1 cellular context compared by ENCODE assay signal in the genomic region with DNA sequence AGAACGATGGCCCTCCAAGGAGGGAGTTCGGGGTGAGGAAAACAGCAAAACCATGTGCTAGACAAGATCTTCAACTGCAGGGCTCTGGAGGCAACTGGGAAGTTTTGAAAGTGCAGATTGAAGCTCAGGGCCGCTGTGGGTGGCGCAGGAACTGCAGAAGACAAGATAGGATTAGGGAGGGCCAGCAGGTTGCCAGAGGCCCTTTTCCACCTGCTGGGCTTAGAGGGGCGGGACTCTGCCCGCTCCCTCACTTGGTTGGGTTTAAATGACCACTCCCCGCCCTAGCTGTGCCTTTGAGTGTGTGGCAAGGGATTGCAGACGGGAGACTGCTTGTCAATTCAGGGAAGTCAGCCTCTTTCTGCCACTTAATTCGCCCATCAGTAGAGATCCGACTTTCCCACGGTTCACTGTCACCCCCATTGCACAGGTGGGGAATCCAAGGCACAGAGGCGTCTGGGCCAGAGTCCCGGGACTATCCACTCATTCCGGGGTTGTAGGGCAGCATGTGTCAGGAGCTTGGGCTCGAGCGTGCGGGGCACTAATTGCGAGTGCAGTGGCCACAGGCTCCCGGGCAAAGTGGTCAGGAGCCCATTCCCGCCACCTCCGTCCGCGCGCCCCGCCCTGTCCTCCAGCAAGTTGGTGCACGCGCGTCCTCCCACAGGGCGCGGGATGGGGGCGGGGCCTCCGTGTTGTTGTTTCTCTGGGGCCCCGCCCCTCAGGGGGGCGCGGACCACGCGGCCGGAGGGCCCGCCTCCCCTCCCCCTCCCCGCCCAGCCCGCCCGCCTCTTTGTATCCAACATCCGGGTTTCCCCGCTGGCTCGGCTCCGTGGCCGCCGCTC.
A peak's percentile ranks its signal among the peaks of the same experiment; 100 is the strongest.
TF ChIP-seq lines count a peak whose summit lies in the region.

A gene (plus strand): TSS at position 816 of the 839 bp plus-strand sequence. CDS start 433 bp downstream, outside the sequence.

TF ChIP-seq in HepG2, 621 proteins besides CTCF, POLR2A, EP300 and RAD21 (continued from another document and continues in another):
- TF ChIP-seq, protein P1, sequence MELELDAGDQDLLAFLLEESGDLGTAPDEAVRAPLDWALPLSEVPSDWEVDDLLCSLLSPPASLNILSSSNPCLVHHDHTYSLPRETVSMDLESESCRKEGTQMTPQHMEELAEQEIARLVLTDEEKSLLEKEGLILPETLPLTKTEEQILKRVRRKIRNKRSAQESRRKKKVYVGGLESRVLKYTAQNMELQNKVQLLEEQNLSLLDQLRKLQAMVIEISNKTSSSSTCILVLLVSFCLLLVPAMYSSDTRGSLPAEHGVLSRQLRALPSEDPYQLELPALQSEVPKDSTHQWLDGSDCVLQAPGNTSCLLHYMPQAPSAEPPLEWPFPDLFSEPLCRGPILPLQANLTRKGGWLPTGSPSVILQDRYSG (CRISPR knock-in tag; IDR thresholded peaks at IDR 0.05), result no peak
- no peak for TF ChIP-seq HHEX (CRISPR knock-in tag; IDR thresholded peaks at IDR 0.05)
- TF ChIP-seq SSRP1 (CRISPR knock-in tag; IDR thresholded peaks at IDR 0.05), result no peak
- no peak for TF ChIP-seq SIX1 (CRISPR knock-in tag; IDR thresholded peaks at IDR 0.05; ENCODE audit: borderline replicate concordance)
- no peak for TF ChIP-seq HIVEP1 (CRISPR knock-in tag; IDR thresholded peaks at IDR 0.05)
- no peak for TF ChIP-seq PCBP2 (optimal IDR thresholded peaks at IDR 0.05; ENCODE audit: low read depth, low read length, poor library complexity, severe bottlenecking)
- no peak for TF ChIP-seq MZF1 (CRISPR knock-in tag; IDR thresholded peaks at IDR 0.05; ENCODE audit: borderline replicate concordance)
- TF ChIP-seq YEATS4 (CRISPR knock-in tag; IDR thresholded peaks at IDR 0.05; ENCODE audit: borderline replicate concordance), result 0 out of 2 replicates have a peak, but pooled peaks have one; percentile 24
- TF ChIP-seq, protein P2, sequence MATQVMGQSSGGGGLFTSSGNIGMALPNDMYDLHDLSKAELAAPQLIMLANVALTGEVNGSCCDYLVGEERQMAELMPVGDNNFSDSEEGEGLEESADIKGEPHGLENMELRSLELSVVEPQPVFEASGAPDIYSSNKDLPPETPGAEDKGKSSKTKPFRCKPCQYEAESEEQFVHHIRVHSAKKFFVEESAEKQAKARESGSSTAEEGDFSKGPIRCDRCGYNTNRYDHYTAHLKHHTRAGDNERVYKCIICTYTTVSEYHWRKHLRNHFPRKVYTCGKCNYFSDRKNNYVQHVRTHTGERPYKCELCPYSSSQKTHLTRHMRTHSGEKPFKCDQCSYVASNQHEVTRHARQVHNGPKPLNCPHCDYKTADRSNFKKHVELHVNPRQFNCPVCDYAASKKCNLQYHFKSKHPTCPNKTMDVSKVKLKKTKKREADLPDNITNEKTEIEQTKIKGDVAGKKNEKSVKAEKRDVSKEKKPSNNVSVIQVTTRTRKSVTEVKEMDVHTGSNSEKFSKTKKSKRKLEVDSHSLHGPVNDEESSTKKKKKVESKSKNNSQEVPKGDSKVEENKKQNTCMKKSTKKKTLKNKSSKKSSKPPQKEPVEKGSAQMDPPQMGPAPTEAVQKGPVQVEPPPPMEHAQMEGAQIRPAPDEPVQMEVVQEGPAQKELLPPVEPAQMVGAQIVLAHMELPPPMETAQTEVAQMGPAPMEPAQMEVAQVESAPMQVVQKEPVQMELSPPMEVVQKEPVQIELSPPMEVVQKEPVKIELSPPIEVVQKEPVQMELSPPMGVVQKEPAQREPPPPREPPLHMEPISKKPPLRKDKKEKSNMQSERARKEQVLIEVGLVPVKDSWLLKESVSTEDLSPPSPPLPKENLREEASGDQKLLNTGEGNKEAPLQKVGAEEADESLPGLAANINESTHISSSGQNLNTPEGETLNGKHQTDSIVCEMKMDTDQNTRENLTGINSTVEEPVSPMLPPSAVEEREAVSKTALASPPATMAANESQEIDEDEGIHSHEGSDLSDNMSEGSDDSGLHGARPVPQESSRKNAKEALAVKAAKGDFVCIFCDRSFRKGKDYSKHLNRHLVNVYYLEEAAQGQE (IDR thresholded peaks at IDR 0.05; ENCODE audit: borderline replicate concordance in 1 of 2, low read depth in 1 of 2, low read length in 2 of 2), result no peak
- no peak for TF ChIP-seq GFI1 (CRISPR knock-in tag; IDR thresholded peaks at IDR 0.05; ENCODE audit: borderline replicate concordance)
- TF ChIP-seq ZNF547 (CRISPR knock-in tag; IDR thresholded peaks at IDR 0.05), result no peak
- TF ChIP-seq ZNF232 (CRISPR knock-in tag; IDR thresholded peaks at IDR 0.05; ENCODE audit: borderline replicate concordance), result peak; percentile 42; the same call in 1 of the 2 replicates
- no peak for TF ChIP-seq ZNF329 (CRISPR knock-in tag; IDR thresholded peaks at IDR 0.05; ENCODE audit: low read depth)
- no peak for TF ChIP-seq ZFP37 (CRISPR knock-in tag; IDR thresholded peaks at IDR 0.05; ENCODE audit: borderline replicate concordance)
- no peak for TF ChIP-seq ZNF468 (CRISPR knock-in tag; IDR thresholded peaks at IDR 0.05)
- TF ChIP-seq THAP11 (CRISPR knock-in tag; IDR thresholded peaks at IDR 0.05), result 0 out of 2 replicates have a peak, but pooled peaks have one; percentile 11
- TF ChIP-seq FIP1L1 (IDR thresholded peaks at IDR 0.05; ENCODE audit: borderline replicate concordance, insufficient read depth, low read depth, low read length), result no peak
- TF ChIP-seq CC2D1A (CRISPR knock-in tag; IDR thresholded peaks at IDR 0.05), result no peak
- TF ChIP-seq, protein P3, sequence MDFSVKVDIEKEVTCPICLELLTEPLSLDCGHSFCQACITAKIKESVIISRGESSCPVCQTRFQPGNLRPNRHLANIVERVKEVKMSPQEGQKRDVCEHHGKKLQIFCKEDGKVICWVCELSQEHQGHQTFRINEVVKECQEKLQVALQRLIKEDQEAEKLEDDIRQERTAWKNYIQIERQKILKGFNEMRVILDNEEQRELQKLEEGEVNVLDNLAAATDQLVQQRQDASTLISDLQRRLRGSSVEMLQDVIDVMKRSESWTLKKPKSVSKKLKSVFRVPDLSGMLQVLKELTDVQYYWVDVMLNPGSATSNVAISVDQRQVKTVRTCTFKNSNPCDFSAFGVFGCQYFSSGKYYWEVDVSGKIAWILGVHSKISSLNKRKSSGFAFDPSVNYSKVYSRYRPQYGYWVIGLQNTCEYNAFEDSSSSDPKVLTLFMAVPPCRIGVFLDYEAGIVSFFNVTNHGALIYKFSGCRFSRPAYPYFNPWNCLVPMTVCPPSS (IDR thresholded peaks at IDR 0.05), result no peak
- no peak for TF ChIP-seq ARNT2 (CRISPR knock-in tag; IDR thresholded peaks at IDR 0.05; ENCODE audit: low read depth)
- 0 out of 2 replicates have a peak, but pooled peaks have one; percentile 19 for TF ChIP-seq ZNF292 (CRISPR knock-in tag; IDR thresholded peaks at IDR 0.05; ENCODE audit: borderline replicate concordance, low read depth)
- 0 out of 2 replicates have a peak, but pooled peaks have one; percentile 21 for TF ChIP-seq NFIB (CRISPR knock-in tag; IDR thresholded peaks at IDR 0.05; ENCODE audit: borderline replicate concordance)
- TF ChIP-seq PPARG (CRISPR knock-in tag; conservative IDR thresholded peaks at IDR 0.05), result no peak
- TF ChIP-seq CREB1 (IDR thresholded peaks at IDR 0.05), result no peak
- TF ChIP-seq CREB1 (CRISPR knock-in tag; IDR thresholded peaks at IDR 0.05), result no peak
- TF ChIP-seq SMARCE1 (IDR thresholded peaks at IDR 0.05; ENCODE audit: borderline replicate concordance), result no peak
- no peak for TF ChIP-seq ZNF530 (CRISPR knock-in tag; IDR thresholded peaks at IDR 0.05; ENCODE audit: low read depth)
- peak; percentile 71; the same call in 1 of the 3 replicates for TF ChIP-seq MXI1 (IDR thresholded peaks at IDR 0.05; ENCODE audit: borderline replicate concordance, low read depth, low read length)
- TF ChIP-seq, protein P4, sequence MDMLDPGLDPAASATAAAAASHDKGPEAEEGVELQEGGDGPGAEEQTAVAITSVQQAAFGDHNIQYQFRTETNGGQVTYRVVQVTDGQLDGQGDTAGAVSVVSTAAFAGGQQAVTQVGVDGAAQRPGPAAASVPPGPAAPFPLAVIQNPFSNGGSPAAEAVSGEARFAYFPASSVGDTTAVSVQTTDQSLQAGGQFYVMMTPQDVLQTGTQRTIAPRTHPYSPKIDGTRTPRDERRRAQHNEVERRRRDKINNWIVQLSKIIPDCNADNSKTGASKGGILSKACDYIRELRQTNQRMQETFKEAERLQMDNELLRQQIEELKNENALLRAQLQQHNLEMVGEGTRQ (IDR thresholded peaks at IDR 0.05; ENCODE audit: low read depth, low read length), result no peak
- TF ChIP-seq, protein P4 (CRISPR knock-in tag; IDR thresholded peaks at IDR 0.05; ENCODE audit: borderline replicate concordance), result no peak
- TF ChIP-seq RFX1 (IDR thresholded peaks at IDR 0.05), result no peak
- TF ChIP-seq, protein P5, sequence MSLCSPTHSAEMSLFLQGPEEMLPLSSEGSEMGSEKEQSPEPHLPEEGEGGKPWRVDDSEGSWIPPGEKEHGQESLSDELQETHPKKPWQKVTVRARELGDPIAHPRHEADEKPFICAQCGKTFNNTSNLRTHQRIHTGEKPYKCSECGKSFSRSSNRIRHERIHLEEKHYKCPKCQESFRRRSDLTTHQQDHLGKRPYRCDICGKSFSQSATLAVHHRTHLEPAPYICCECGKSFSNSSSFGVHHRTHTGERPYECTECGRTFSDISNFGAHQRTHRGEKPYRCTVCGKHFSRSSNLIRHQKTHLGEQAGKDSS (CRISPR knock-in tag; IDR thresholded peaks at IDR 0.05; ENCODE audit: borderline replicate concordance, low read depth), result no peak
- TF ChIP-seq EHMT2 (IDR thresholded peaks at IDR 0.05; ENCODE audit: borderline replicate concordance, low read depth, low read length), result no peak
- TF ChIP-seq ARNTL (CRISPR knock-in tag; IDR thresholded peaks at IDR 0.05), result no peak
- no peak for TF ChIP-seq PAF1 (CRISPR knock-in tag; IDR thresholded peaks at IDR 0.05)
- TF ChIP-seq, protein P6, sequence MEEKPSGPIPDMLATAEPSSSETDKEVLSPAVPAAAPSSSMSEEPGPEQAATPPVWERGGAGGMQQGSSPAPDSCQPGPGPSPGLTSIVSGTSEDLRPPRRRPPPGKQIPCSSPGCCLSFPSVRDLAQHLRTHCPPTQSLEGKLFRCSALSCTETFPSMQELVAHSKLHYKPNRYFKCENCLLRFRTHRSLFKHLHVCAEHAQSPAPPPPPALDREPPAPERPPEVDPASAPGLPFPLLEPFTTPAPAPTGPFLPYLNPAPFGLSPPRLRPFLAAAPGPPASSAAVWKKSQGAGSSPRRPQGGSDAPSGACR (CRISPR knock-in tag; IDR thresholded peaks at IDR 0.05), result no peak
- TF ChIP-seq, protein P7, sequence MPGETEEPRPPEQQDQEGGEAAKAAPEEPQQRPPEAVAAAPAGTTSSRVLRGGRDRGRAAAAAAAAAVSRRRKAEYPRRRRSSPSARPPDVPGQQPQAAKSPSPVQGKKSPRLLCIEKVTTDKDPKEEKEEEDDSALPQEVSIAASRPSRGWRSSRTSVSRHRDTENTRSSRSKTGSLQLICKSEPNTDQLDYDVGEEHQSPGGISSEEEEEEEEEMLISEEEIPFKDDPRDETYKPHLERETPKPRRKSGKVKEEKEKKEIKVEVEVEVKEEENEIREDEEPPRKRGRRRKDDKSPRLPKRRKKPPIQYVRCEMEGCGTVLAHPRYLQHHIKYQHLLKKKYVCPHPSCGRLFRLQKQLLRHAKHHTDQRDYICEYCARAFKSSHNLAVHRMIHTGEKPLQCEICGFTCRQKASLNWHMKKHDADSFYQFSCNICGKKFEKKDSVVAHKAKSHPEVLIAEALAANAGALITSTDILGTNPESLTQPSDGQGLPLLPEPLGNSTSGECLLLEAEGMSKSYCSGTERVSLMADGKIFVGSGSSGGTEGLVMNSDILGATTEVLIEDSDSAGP (CRISPR knock-in tag; IDR thresholded peaks at IDR 0.05; ENCODE audit: borderline replicate concordance), result peak; percentile 26; the same call in 1 of the 2 replicates
- TF ChIP-seq DMAP1 (CRISPR knock-in tag; IDR thresholded peaks at IDR 0.05), result no peak
- TF ChIP-seq MXD4 (CRISPR knock-in tag; IDR thresholded peaks at IDR 0.05), result 0 out of 2 replicates have a peak, but pooled peaks have one; percentile 23
- TF ChIP-seq ZBTB8A (CRISPR knock-in tag; IDR thresholded peaks at IDR 0.05; ENCODE audit: borderline replicate concordance, low read depth), result no peak
- peak; percentile 78 for TF ChIP-seq AGO1 (IDR thresholded peaks at IDR 0.05; ENCODE audit: low read depth, low read length, poor library complexity, severe bottlenecking)
- no peak for TF ChIP-seq ZNF747 (CRISPR knock-in tag; IDR thresholded peaks at IDR 0.05; ENCODE audit: borderline replicate concordance)
- TF ChIP-seq, protein P8, sequence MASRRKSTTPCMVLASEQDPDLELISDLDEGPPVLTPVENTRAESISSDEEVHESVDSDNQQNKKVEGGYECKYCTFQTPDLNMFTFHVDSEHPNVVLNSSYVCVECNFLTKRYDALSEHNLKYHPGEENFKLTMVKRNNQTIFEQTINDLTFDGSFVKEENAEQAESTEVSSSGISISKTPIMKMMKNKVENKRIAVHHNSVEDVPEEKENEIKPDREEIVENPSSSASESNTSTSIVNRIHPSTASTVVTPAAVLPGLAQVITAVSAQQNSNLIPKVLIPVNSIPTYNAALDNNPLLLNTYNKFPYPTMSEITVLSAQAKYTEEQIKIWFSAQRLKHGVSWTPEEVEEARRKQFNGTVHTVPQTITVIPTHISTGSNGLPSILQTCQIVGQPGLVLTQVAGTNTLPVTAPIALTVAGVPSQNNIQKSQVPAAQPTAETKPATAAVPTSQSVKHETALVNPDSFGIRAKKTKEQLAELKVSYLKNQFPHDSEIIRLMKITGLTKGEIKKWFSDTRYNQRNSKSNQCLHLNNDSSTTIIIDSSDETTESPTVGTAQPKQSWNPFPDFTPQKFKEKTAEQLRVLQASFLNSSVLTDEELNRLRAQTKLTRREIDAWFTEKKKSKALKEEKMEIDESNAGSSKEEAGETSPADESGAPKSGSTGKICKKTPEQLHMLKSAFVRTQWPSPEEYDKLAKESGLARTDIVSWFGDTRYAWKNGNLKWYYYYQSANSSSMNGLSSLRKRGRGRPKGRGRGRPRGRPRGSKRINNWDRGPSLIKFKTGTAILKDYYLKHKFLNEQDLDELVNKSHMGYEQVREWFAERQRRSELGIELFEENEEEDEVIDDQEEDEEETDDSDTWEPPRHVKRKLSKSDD (CRISPR knock-in tag; IDR thresholded peaks at IDR 0.05; ENCODE audit: low read depth), result no peak
- TF ChIP-seq, protein P9, sequence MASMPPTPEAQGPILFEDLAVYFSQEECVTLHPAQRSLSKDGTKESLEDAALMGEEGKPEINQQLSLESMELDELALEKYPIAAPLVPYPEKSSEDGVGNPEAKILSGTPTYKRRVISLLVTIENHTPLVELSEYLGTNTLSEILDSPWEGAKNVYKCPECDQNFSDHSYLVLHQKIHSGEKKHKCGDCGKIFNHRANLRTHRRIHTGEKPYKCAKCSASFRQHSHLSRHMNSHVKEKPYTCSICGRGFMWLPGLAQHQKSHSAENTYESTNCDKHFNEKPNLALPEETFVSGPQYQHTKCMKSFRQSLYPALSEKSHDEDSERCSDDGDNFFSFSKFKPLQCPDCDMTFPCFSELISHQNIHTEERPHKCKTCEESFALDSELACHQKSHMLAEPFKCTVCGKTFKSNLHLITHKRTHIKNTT (CRISPR knock-in tag; IDR thresholded peaks at IDR 0.05), result no peak
- TF ChIP-seq KMT2A (CRISPR knock-in tag; IDR thresholded peaks at IDR 0.05), result 0 out of 2 replicates have a peak, but pooled peaks have one; percentile 11
